21 cellular contexts compared by ENCODE assay signal in genomic region chr19:58509731-58510083, GRCh38.
"Had no signal": no experiment of that assay in that cellular context is flagged by ENCODE, and none has a peak within 500 bp of the region (broad histone marks: within the 10 kb centered on the region; RNA-seq: fewer than 3 reads in every experiment).

No MANE protein-coding gene starts in this region.

- DNase-seq: activated CD4-positive, alpha-beta T cell treated with anti-CD3 and anti-CD28 coated beads, Interleukin-2, amount 10 ng/mL, durations not matched to agents 7 days and 5 days; activated CD4-positive, CD25-positive, alpha-beta regulatory T cell; activated CD8-positive, alpha-beta memory T cell treated with anti-CD3 and anti-CD28 coated beads, Interleukin-2, amount 50 U/mL, for 4 hours; activated gamma-delta T cell; activated T-cell treated with anti-CD3 and anti-CD28 coated beads, Interleukin-2, amount 50 U/mL, for 4 hours; adrenal gland; cerebellar nuclear complex; cortex of kidney; esophagus squamous epithelium; heart right ventricle; immature natural killer cell; kidney glomerular epithelial cell; left ventricle myocardium superior; naive thymus-derived CD8-positive, alpha-beta T cell; stimulated activated CD4-positive, alpha-beta T cell treated with anti-CD3 and anti-CD28 coated beads, Interleukin-4, amount 100 ng/mL, for 4 hours; stimulated activated naive CD4-positive, alpha-beta T cell treated with Interleukin-2 at 50 U/mL for 16 hours; SW 1271; T-helper 2 cell; thyroid gland had no signal

- H3K4me3 Mint-ChIP-seq: activated CD4-positive, alpha-beta T cell treated with anti-CD3 and anti-CD28 coated beads, Interleukin-2, amount 10 ng/mL, durations not matched to agents 7 days and 5 days; activated naive CD4-positive, alpha-beta T cell treated with anti-CD3 and anti-CD28 coated beads, Interleukin-2, amount 50 U/mL, for 24 hours; activated T-cell treated with anti-CD3 and anti-CD28 coated beads, Interleukin-2, amount 50 U/mL, for 4 hours; immature natural killer cell; naive thymus-derived CD8-positive, alpha-beta T cell had no signal

- ATAC-seq: activated T-cell treated with anti-CD3 and anti-CD28 coated beads, Interleukin-2, amount 50 U/mL, for 4 hours; heart right ventricle; left ventricle myocardium superior; naive thymus-derived CD8-positive, alpha-beta T cell; sciatic nerve had no signal

- H3K27me3 Mint-ChIP-seq: activated CD4-positive, alpha-beta T cell treated with anti-CD3 and anti-CD28 coated beads, Interleukin-2, amount 10 ng/mL, durations not matched to agents 7 days and 5 days; activated naive CD4-positive, alpha-beta T cell treated with anti-CD3 and anti-CD28 coated beads, Interleukin-2, amount 50 U/mL, for 24 hours; naive thymus-derived CD8-positive, alpha-beta T cell had no signal

- H3K9me3 Mint-ChIP-seq: activated naive CD4-positive, alpha-beta T cell treated with anti-CD3 and anti-CD28 coated beads, Interleukin-2, amount 50 U/mL, for 24 hours had no signal

- H3K27ac Mint-ChIP-seq: activated CD4-positive, alpha-beta T cell treated with anti-CD3 and anti-CD28 coated beads, Interleukin-2, amount 10 ng/mL, durations not matched to agents 7 days and 5 days; activated naive CD4-positive, alpha-beta T cell treated with anti-CD3 and anti-CD28 coated beads, Interleukin-2, amount 50 U/mL, for 24 hours; immature natural killer cell had no signal
